In the genomic region with DNA sequence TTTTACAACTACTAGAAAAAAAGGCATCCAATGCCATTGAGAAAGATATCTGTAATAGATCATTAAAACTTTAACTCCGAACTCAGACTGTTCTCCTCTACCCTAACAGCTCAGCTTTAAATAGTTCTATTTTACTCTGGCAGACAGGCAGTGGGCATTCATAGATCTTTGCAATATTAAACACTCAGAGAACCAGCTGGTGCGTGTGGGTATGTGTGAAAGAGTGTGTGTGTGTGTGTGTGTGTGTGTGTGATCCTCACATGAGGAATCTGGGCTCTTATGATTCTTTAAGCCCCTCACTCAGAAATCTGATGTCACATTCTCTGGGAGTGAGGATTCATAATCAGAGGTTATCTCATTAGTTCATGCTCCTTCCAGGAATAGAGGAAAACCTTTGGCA, we compare ENCODE assay signal across 29 cellular contexts.
"Had no signal": no experiment of that assay in that cellular context is flagged by ENCODE, and none has a peak within 500 bp of the region (broad histone marks: within the 10 kb centered on the region; RNA-seq: fewer than 3 reads in every experiment).

No MANE protein-coding gene starts in this region.

- H3K27me3 ChIP-seq: neural progenitor cell, ovary, right lobe of liver, sigmoid colon, stomach, suprapubic skin, testis, tibial artery, transverse colon, upper lobe of right lung, uterus had no signal

- H3K27ac Mint-ChIP-seq: naive thymus-derived CD4-positive, alpha-beta T cell; natural killer cell; nephron; neural progenitor cell; progenitor cell of endocrine pancreas; stimulated activated naive B cell treated with anti-CD40 and anti-IgM and Interleukin-4, amounts not matched to agents 10 μg/mL and 1 μg/mL and 100 μg/mL, for 72 hours; stimulated activated naive CD8-positive, alpha-beta T cell treated with anti-CD3 and anti-CD28 coated beads, Interleukin-15, Interleukin-2, amounts not matched to agents 100 ng/mL and 50 ng/mL, for 24 hours; type B pancreatic cell had no signal

- DNase-seq: naive thymus-derived CD4-positive, alpha-beta T cell; natural killer cell; occipital lobe; ovary; psoas muscle; right cardiac atrium; right lobe of liver; sigmoid colon; small intestine; stimulated activated CD4-positive, alpha-beta T cell treated with anti-CD3 and anti-CD28 coated beads, Interleukin-12 subunit alpha, Interleukin-12 subunit beta, amount 100 ng/mL, for 4 hours; stimulated activated CD4-positive, alpha-beta T cell treated with anti-CD3 and anti-CD28 coated beads, Interleukin-1b, Interleukin-23, amount 100 ng/mL, for 48 hours; stimulated activated CD4-positive, alpha-beta T cell treated with anti-CD3 and anti-CD28 coated beads, Interleukin-4, amount 100 ng/mL, for 1 hour; stimulated activated CD4-positive, alpha-beta T cell treated with anti-CD3 and anti-CD28 coated beads, Interleukin-4, amount 100 ng/mL, for 4 hours; stimulated activated CD8-positive, alpha-beta memory T cell treated with anti-CD3 and anti-CD28 coated beads, Interleukin-4, amount 100 ng/mL, for 48 hours; stimulated activated naive B cell treated with anti-CD40 and anti-IgM and Interleukin-4, amounts not matched to agents 10 μg/mL and 1 μg/mL and 100 μg/mL, for 72 hours; stimulated activated naive CD4-positive, alpha-beta T cell treated with Interleukin-2 at 50 U/mL for 16 hours; stomach; testis; tibial artery; transverse colon; upper lobe of right lung; uterus had no signal

- H3K79me2 ChIP-seq: parathyroid adenoma had no signal

- H3K4me1 Mint-ChIP-seq: naive thymus-derived CD4-positive, alpha-beta T cell; natural killer cell; nephron; neural progenitor cell; stimulated activated naive B cell treated with anti-CD40 and anti-IgM and Interleukin-4, amounts not matched to agents 10 μg/mL and 1 μg/mL and 100 μg/mL, for 72 hours had no signal

- H3K4me2 ChIP-seq: neural progenitor cell had no signal

- H3K4me1 ChIP-seq: neural progenitor cell, parathyroid adenoma, psoas muscle, sigmoid colon, stomach, suprapubic skin, testis, tibial artery, transverse colon, upper lobe of right lung, uterus had no signal

- H3K4me3 Mint-ChIP-seq: naive thymus-derived CD4-positive, alpha-beta T cell; natural killer cell; nephron; neural progenitor cell; stimulated activated naive B cell treated with anti-CD40 and anti-IgM and Interleukin-4, amounts not matched to agents 10 μg/mL and 1 μg/mL and 100 μg/mL, for 72 hours; stimulated activated naive CD8-positive, alpha-beta T cell treated with anti-CD3 and anti-CD28 coated beads, Interleukin-15, Interleukin-2, amounts not matched to agents 100 ng/mL and 50 ng/mL, for 24 hours; type B pancreatic cell had no signal

- H3K9me3 Mint-ChIP-seq: nephron; neural progenitor cell; stimulated activated naive CD8-positive, alpha-beta T cell treated with anti-CD3 and anti-CD28 coated beads, Interleukin-15, Interleukin-2, amounts not matched to agents 100 ng/mL and 50 ng/mL, for 24 hours; type B pancreatic cell had no signal

- H3K27ac ChIP-seq: neural progenitor cell, ovary, parathyroid adenoma, psoas muscle, right lobe of liver, sigmoid colon, stomach, suprapubic skin, testis, tibial artery, transverse colon, upper lobe of right lung, uterus had no signal

- H3K27me3 Mint-ChIP-seq: naive thymus-derived CD4-positive, alpha-beta T cell; progenitor cell of endocrine pancreas; stimulated activated naive B cell treated with anti-CD40 and anti-IgM and Interleukin-4, amounts not matched to agents 10 μg/mL and 1 μg/mL and 100 μg/mL, for 72 hours; stimulated activated naive CD8-positive, alpha-beta T cell treated with anti-CD3 and anti-CD28 coated beads, Interleukin-15, Interleukin-2, amounts not matched to agents 100 ng/mL and 50 ng/mL, for 24 hours; type B pancreatic cell had no signal

- ATAC-seq: naive thymus-derived CD4-positive, alpha-beta T cell; natural killer cell; psoas muscle; right cardiac atrium; right lobe of liver; stimulated activated naive B cell treated with anti-CD40 and anti-IgM and Interleukin-4, amounts not matched to agents 10 μg/mL and 1 μg/mL and 100 μg/mL, for 72 hours; upper lobe of right lung had no signal

- H3K36me3 ChIP-seq: neural progenitor cell, ovary, right lobe of liver, sigmoid colon, stomach, suprapubic skin, tibial artery, transverse colon, upper lobe of right lung, uterus had no signal

- H3K4me3 ChIP-seq: neural progenitor cell, ovary, psoas muscle, right lobe of liver, sigmoid colon, stomach, suprapubic skin, testis, tibial artery, transverse colon, upper lobe of right lung, uterus had no signal

- H3K36me3 Mint-ChIP-seq: naive thymus-derived CD4-positive, alpha-beta T cell; natural killer cell; neural progenitor cell; stimulated activated naive B cell treated with anti-CD40 and anti-IgM and Interleukin-4, amounts not matched to agents 10 μg/mL and 1 μg/mL and 100 μg/mL, for 72 hours; type B pancreatic cell had no signal

- H2AFZ ChIP-seq: neural progenitor cell, parathyroid adenoma had no signal
